Comparison of ENCODE assay signal across 1 cellular context in the genomic region with DNA sequence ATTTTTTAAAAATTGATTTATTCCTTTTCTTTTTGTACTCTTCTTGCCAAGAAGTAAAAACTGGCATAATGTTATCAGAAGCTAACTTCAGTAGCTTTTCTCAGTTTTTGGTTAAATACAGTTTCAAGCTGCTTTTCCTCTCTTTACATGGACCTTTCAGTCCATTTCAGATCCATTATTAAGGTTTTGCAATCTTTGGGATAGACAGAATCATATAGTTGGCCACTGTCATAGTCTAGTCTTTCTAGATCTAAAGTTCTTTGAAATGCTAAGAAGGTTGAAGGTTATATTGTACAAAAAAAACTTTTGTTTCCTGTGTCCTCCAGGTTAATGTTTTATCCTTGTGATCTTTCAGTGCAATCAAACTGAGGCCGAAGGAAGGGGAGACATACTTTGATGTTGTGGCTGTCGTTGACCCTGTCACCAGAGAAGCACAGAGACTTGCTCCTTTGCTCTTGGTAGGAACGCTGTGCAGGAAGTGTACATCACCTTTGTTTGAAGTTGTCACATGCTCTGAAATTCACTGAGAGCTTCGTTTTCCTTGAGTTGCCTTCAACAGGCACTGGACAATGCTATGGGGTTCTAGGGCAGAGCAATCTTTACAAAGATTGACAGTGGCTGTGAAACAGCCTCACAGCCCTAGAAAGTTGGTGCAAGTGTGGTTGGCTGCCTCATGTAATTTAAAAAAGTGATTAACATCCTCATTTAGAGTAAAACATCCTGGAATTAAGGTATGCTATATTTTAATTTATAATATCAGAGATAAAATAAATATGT.
A peak's percentile ranks its signal among the peaks of the same experiment; 100 is the strongest.
TF ChIP-seq lines count a peak whose summit lies in the region.

No MANE protein-coding gene starts in this region.

TF ChIP-seq in HepG2, 621 proteins besides CTCF, POLR2A, EP300 and RAD21 (continued from another document and continues in another):
- TF ChIP-seq, protein P1, sequence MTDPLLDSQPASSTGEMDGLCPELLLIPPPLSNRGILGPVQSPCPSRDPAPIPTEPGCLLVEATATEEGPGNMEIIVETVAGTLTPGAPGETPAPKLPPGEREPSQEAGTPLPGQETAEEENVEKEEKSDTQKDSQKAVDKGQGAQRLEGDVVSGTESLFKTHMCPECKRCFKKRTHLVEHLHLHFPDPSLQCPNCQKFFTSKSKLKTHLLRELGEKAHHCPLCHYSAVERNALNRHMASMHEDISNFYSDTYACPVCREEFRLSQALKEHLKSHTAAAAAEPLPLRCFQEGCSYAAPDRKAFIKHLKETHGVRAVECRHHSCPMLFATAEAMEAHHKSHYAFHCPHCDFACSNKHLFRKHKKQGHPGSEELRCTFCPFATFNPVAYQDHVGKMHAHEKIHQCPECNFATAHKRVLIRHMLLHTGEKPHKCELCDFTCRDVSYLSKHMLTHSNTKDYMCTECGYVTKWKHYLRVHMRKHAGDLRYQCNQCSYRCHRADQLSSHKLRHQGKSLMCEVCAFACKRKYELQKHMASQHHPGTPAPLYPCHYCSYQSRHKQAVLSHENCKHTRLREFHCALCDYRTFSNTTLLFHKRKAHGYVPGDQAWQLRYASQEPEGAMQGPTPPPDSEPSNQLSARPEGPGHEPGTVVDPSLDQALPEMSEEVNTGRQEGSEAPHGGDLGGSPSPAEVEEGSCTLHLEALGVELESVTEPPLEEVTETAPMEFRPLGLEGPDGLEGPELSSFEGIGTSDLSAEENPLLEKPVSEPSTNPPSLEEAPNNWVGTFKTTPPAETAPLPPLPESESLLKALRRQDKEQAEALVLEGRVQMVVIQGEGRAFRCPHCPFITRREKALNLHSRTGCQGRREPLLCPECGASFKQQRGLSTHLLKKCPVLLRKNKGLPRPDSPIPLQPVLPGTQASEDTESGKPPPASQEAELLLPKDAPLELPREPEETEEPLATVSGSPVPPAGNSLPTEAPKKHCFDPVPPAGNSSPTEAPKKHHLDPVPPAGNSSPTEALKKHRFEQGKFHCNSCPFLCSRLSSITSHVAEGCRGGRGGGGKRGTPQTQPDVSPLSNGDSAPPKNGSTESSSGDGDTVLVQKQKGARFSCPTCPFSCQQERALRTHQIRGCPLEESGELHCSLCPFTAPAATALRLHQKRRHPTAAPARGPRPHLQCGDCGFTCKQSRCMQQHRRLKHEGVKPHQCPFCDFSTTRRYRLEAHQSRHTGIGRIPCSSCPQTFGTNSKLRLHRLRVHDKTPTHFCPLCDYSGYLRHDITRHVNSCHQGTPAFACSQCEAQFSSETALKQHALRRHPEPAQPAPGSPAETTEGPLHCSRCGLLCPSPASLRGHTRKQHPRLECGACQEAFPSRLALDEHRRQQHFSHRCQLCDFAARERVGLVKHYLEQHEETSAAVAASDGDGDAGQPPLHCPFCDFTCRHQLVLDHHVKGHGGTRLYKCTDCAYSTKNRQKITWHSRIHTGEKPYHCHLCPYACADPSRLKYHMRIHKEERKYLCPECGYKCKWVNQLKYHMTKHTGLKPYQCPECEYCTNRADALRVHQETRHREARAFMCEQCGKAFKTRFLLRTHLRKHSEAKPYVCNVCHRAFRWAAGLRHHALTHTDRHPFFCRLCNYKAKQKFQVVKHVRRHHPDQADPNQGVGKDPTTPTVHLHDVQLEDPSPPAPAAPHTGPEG (CRISPR knock-in tag; IDR thresholded peaks at IDR 0.05): peak; percentile 87
- TF ChIP-seq ZNF343 (CRISPR knock-in tag; IDR thresholded peaks at IDR 0.05) (peak; percentile 56; the same call in 1 of the 2 replicates), MEIS1 (CRISPR knock-in tag; IDR thresholded peaks at IDR 0.05; ENCODE audit: borderline replicate concordance) (peak; percentile 98; the same call in 1 of the 2 replicates), KLF6 (CRISPR knock-in tag; IDR thresholded peaks at IDR 0.05) (peak; percentile 82; the same call in 1 of the 2 replicates), SMAD9 (CRISPR knock-in tag; IDR thresholded peaks at IDR 0.05) (no peak), ZNF350 (CRISPR knock-in tag; IDR thresholded peaks at IDR 0.05; ENCODE audit: borderline replicate concordance, low read depth) (peak; percentile 61; the same call in 1 of the 2 replicates), MED8 (CRISPR knock-in tag; IDR thresholded peaks at IDR 0.05; ENCODE audit: insufficient replicate concordance) (peak; percentile 97), REPIN1 (CRISPR knock-in tag; IDR thresholded peaks at IDR 0.05; ENCODE audit: borderline replicate concordance, low read depth) (peak; percentile 94), ZNF12 (CRISPR knock-in tag; IDR thresholded peaks at IDR 0.05) (peak; percentile 90; the same call in 1 of the 2 replicates), MEIS2 (CRISPR knock-in tag; IDR thresholded peaks at IDR 0.05) (peak; percentile 100), EEA1 (CRISPR knock-in tag; IDR thresholded peaks at IDR 0.05; ENCODE audit: borderline replicate concordance) (no peak), MLLT10 (CRISPR knock-in tag; IDR thresholded peaks at IDR 0.05) (no peak), KAT7 (CRISPR knock-in tag; IDR thresholded peaks at IDR 0.05; ENCODE audit: borderline replicate concordance) (no peak), SAFB2 (CRISPR knock-in tag; IDR thresholded peaks at IDR 0.05; ENCODE audit: borderline replicate concordance, low read depth) (no peak), ZNF274 (CRISPR knock-in tag; IDR thresholded peaks at IDR 0.05) (no peak), RFX1 (IDR thresholded peaks at IDR 0.05) (no peak), SMARCE1 (IDR thresholded peaks at IDR 0.05; ENCODE audit: borderline replicate concordance) (no peak), EZH2 (conservative IDR thresholded peaks at IDR 0.05; ENCODE audit: low read depth, low read length) (no peak), NFE2L2 (IDR thresholded peaks at IDR 0.05; ENCODE audit: low read length) (no peak), ZNF619 (CRISPR knock-in tag; IDR thresholded peaks at IDR 0.05) (no peak), KAT2B (IDR thresholded peaks at IDR 0.05; ENCODE audit: borderline replicate concordance, low read depth, low read length) (no peak), CBX5 (CRISPR knock-in tag; IDR thresholded peaks at IDR 0.05; ENCODE audit: borderline replicate concordance) (peak; percentile 99), ZNF660 (CRISPR knock-in tag; IDR thresholded peaks at IDR 0.05; ENCODE audit: borderline replicate concordance, low read depth) (no peak), ZFP37 (CRISPR knock-in tag; IDR thresholded peaks at IDR 0.05; ENCODE audit: borderline replicate concordance) (peak; percentile 75; the same call in 1 of the 2 replicates), FLYWCH1 (CRISPR knock-in tag; IDR thresholded peaks at IDR 0.05) (no peak), FOXK2 (IDR thresholded peaks at IDR 0.05) (peak; percentile 64), GZF1 (CRISPR knock-in tag; IDR thresholded peaks at IDR 0.05) (0 out of 2 replicates have a peak, but pooled peaks have one; percentile 80), BCL6 (CRISPR knock-in tag; IDR thresholded peaks at IDR 0.05) (peak; percentile 99), ARID2 (CRISPR knock-in tag; IDR thresholded peaks at IDR 0.05; ENCODE audit: borderline replicate concordance) (peak; percentile 89), JDP2 (CRISPR knock-in tag; IDR thresholded peaks at IDR 0.05; ENCODE audit: borderline replicate concordance) (no peak), JUNB (CRISPR knock-in tag; IDR thresholded peaks at IDR 0.05; ENCODE audit: borderline replicate concordance) (peak; percentile 73; the same call in 1 of the 2 replicates), YEATS2 (CRISPR knock-in tag; IDR thresholded peaks at IDR 0.05; ENCODE audit: borderline replicate concordance) (peak; percentile 81; the same call in 1 of the 2 replicates), ZNF7 (CRISPR knock-in tag; IDR thresholded peaks at IDR 0.05) (no peak), FOXO1 (CRISPR knock-in tag; IDR thresholded peaks at IDR 0.05) (peak; percentile 98)
- TF ChIP-seq, protein P2, sequence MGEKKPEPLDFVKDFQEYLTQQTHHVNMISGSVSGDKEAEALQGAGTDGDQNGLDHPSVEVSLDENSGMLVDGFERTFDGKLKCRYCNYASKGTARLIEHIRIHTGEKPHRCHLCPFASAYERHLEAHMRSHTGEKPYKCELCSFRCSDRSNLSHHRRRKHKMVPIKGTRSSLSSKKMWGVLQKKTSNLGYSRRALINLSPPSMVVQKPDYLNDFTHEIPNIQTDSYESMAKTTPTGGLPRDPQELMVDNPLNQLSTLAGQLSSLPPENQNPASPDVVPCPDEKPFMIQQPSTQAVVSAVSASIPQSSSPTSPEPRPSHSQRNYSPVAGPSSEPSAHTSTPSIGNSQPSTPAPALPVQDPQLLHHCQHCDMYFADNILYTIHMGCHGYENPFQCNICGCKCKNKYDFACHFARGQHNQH (CRISPR knock-in tag; IDR thresholded peaks at IDR 0.05): peak; percentile 100
- TF ChIP-seq, protein P3, sequence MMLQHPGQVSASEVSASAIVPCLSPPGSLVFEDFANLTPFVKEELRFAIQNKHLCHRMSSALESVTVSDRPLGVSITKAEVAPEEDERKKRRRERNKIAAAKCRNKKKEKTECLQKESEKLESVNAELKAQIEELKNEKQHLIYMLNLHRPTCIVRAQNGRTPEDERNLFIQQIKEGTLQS (CRISPR knock-in tag; IDR thresholded peaks at IDR 0.05): peak; percentile 50; the same call in 1 of the 2 replicates
- TF ChIP-seq, protein P4, sequence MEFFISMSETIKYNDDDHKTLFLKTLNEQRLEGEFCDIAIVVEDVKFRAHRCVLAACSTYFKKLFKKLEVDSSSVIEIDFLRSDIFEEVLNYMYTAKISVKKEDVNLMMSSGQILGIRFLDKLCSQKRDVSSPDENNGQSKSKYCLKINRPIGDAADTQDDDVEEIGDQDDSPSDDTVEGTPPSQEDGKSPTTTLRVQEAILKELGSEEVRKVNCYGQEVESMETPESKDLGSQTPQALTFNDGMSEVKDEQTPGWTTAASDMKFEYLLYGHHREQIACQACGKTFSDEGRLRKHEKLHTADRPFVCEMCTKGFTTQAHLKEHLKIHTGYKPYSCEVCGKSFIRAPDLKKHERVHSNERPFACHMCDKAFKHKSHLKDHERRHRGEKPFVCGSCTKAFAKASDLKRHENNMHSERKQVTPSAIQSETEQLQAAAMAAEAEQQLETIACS (CRISPR knock-in tag; IDR thresholded peaks at IDR 0.05): no peak
- TF ChIP-seq, protein P5, sequence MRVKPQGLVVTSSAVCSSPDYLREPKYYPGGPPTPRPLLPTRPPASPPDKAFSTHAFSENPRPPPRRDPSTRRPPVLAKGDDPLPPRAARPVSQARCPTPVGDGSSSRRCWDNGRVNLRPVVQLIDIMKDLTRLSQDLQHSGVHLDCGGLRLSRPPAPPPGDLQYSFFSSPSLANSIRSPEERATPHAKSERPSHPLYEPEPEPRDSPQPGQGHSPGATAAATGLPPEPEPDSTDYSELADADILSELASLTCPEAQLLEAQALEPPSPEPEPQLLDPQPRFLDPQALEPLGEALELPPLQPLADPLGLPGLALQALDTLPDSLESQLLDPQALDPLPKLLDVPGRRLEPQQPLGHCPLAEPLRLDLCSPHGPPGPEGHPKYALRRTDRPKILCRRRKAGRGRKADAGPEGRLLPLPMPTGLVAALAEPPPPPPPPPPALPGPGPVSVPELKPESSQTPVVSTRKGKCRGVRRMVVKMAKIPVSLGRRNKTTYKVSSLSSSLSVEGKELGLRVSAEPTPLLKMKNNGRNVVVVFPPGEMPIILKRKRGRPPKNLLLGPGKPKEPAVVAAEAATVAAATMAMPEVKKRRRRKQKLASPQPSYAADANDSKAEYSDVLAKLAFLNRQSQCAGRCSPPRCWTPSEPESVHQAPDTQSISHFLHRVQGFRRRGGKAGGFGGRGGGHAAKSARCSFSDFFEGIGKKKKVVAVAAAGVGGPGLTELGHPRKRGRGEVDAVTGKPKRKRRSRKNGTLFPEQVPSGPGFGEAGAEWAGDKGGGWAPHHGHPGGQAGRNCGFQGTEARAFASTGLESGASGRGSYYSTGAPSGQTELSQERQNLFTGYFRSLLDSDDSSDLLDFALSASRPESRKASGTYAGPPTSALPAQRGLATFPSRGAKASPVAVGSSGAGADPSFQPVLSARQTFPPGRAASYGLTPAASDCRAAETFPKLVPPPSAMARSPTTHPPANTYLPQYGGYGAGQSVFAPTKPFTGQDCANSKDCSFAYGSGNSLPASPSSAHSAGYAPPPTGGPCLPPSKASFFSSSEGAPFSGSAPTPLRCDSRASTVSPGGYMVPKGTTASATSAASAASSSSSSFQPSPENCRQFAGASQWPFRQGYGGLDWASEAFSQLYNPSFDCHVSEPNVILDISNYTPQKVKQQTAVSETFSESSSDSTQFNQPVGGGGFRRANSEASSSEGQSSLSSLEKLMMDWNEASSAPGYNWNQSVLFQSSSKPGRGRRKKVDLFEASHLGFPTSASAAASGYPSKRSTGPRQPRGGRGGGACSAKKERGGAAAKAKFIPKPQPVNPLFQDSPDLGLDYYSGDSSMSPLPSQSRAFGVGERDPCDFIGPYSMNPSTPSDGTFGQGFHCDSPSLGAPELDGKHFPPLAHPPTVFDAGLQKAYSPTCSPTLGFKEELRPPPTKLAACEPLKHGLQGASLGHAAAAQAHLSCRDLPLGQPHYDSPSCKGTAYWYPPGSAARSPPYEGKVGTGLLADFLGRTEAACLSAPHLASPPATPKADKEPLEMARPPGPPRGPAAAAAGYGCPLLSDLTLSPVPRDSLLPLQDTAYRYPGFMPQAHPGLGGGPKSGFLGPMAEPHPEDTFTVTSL (CRISPR knock-in tag; IDR thresholded peaks at IDR 0.05; ENCODE audit: borderline replicate concordance): peak; percentile 97
